In the genomic region with DNA sequence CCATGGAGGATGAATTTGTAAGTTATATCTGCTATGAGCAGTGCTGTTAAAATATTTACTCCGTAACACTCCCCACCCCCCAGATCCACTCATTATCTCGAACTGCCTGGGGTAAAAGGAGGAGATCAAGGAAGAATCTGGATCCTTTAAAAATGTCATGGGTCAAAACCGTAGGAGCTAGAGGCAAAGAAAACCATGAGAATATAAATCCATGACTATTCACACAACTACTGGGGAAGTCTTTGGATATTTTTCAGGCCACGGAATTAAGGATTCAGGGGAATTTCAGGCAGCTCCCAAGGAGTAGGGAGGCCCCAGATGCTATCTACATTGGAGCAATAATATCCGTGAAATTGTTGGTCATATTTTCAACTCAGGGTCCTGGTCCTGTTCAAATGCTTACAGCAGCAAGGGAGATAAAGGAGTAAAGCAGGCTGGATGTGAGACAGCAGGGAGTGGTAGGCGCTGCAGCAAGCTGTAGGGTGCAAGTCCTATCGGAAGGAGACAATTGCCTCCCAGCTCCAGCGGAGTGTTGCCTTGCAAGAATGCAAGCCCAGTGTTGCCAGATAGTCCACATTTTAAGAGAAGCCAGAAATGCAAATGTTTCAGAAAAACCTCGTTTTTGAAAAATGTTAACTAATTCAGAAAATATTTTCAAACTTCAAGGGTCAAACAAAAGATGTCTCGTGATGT, we compare ENCODE assay signal across 23 cellular contexts.
DNase-seq lines count a peak whose midpoint lies in the region; ATAC-seq and TF ChIP-seq lines count a peak whose summit lies in the region.
"Had no signal": no experiment of that assay in that cellular context is flagged by ENCODE, and none has a peak within 500 bp of the region (broad histone marks: within the 10 kb centered on the region; RNA-seq: fewer than 3 reads in every experiment).

No MANE protein-coding gene starts in this region.

- H3K27ac ChIP-seq in SK-N-MC, result no peak overlapping the region
- H3K27ac ChIP-seq: colonic mucosa, ovary had no signal

- peak; percentile 93 for DNase-seq in EH (ENCODE audit: low read depth)
- DNase-seq in SK-N-MC (ENCODE audit: low read depth, low spot score), result no peak
- DNase-seq in fibroblast of peridontal ligament (ENCODE audit: extremely low read depth), result peak; percentile 48
- no peak for DNase-seq in osteocyte (ENCODE audit: extremely low spot score, unreplicated experiment)
- no peak for DNase-seq in NCI-H2107 (lab: John Stamatoyannopoulos, UW)
- no peak for DNase-seq in amygdala (lab: John Stamatoyannopoulos, UW)
- no peak for DNase-seq in HT-29 (ENCODE audit: low spot score)
- DNase-seq: activated CD4-positive, CD25-positive, alpha-beta regulatory T cell treated with anti-CD3 and anti-CD28 coated beads, Interleukin-2, amount 50 U/mL, for 72 hours; activated CD8-positive, alpha-beta T cell treated with anti-CD3 and anti-CD28 coated beads, Interleukin-2, amount 10 ng/mL, durations not matched to agents 7 days and 5 days; activated naive CD4-positive, alpha-beta T cell treated with anti-CD3 and anti-CD28 coated beads, Interleukin-2, amount 50 U/mL, for 16 hours; activated T-cell treated with anti-CD3 and anti-CD28 coated beads, Interleukin-2, amount 50 U/mL, for 24 hours; colonic mucosa; DMS79; H7; NCI-H1048; NCI-H2029; NK-92 treated with Interleukin-12 subunit alpha and Interleukin-12 subunit beta, amount 100 ng/mL, for 24 hours; ovary; right cardiac atrium; T1000 had no signal

- H3K9me3 ChIP-seq in SK-N-MC (ENCODE audit: low read depth, low read length), result no peaks in the 10 kb centered on the region
- H3K9me3 ChIP-seq: colonic mucosa, ovary had no signal

- 0 out of 2 replicates have a peak overlapping the region, but pooled peaks have one; percentile 14 for H3K4me3 ChIP-seq in SK-N-MC
- H3K4me3 ChIP-seq: colonic mucosa, lung, ovary had no signal

- TF ChIP-seq CTCF in osteocyte (IDR thresholded peaks at IDR 0.05), result no peak

- H3K27me3 Mint-ChIP-seq in osteocyte (ENCODE audit: unreplicated experiment), result no peaks in the 10 kb centered on the region

- no peaks in the 10 kb centered on the region for H3K36me3 ChIP-seq in SK-N-MC (ENCODE audit: insufficient read depth, low read length)
- H3K36me3 ChIP-seq: colonic mucosa, ovary had no signal

- no peaks in the 10 kb centered on the region for H3K9me3 Mint-ChIP-seq in osteocyte (ENCODE audit: unreplicated experiment)
- H3K9me3 Mint-ChIP-seq: activated T-cell treated with anti-CD3 and anti-CD28 coated beads, Interleukin-2, amount 50 U/mL, for 24 hours; brain had no signal

- no peaks in the 10 kb centered on the region for H3K36me3 Mint-ChIP-seq in osteocyte (ENCODE audit: unreplicated experiment)
- H3K36me3 Mint-ChIP-seq: brain had no signal

- no peak overlapping the region for H3K9ac ChIP-seq in SK-N-MC (ENCODE audit: insufficient read length)

- no peak for ATAC-seq in GM21360 (IDR thresholded peaks at IDR 0.05; ENCODE audit: unreplicated experiment)
- ATAC-seq: activated CD8-positive, alpha-beta T cell treated with anti-CD3 and anti-CD28 coated beads, Interleukin-2, amount 10 ng/mL, durations not matched to agents 7 days and 5 days; right cardiac atrium had no signal

- no peak overlapping the region for H3K4me3 Mint-ChIP-seq in osteocyte (ENCODE audit: unreplicated experiment)
- H3K4me3 Mint-ChIP-seq: activated CD8-positive, alpha-beta T cell treated with anti-CD3 and anti-CD28 coated beads, Interleukin-2, amount 10 ng/mL, durations not matched to agents 7 days and 5 days; activated T-cell treated with anti-CD3 and anti-CD28 coated beads, Interleukin-2, amount 50 U/mL, for 24 hours had no signal

- peaks cover 38% of the 10 kb centered on the region for H3K4me1 Mint-ChIP-seq in osteocyte (ENCODE audit: unreplicated experiment)

- H3K27ac Mint-ChIP-seq in osteocyte (ENCODE audit: unreplicated experiment), result peak overlapping the region; percentile 24
- H3K27ac Mint-ChIP-seq: activated CD8-positive, alpha-beta T cell treated with anti-CD3 and anti-CD28 coated beads, Interleukin-2, amount 10 ng/mL, durations not matched to agents 7 days and 5 days; activated T-cell treated with anti-CD3 and anti-CD28 coated beads, Interleukin-2, amount 50 U/mL, for 24 hours had no signal

Comparison
In these comparisons a context has a peak if more than half of its experiments do, and no peak if none do; other contexts are left out.
1. DNase-seq: peak in EH (single experiment) and fibroblast of peridontal ligament (single experiment); none in SK-N-MC (single experiment), osteocyte (single experiment), NCI-H2107 (single experiment), amygdala (0 of 56) and HT-29 (single experiment).